9 cellular contexts compared by ENCODE assay signal in the genomic region with DNA sequence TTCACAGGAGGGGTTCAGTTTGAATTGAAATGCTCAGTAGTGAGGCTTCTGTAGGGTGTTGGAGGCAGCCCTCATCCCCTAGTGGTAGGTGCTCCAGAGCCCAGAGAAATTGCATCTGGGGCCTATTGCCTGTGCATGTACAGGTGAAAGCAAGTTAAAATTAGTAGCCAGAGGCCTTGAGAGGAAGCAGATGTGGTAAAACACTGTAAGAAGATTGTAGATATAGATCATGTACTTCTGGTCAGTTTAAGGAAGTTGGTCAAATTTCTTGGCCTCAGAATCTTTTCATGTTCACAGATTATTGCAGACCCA.
DNase-seq lines count a peak whose midpoint lies in the region; ATAC-seq and TF ChIP-seq lines count a peak whose summit lies in the region.
"Had no signal": no experiment of that assay in that cellular context is flagged by ENCODE, and none has a peak within 500 bp of the region (broad histone marks: within the 10 kb centered on the region; RNA-seq: fewer than 3 reads in every experiment).

No MANE protein-coding gene starts in this region.

- H3K27me3 ChIP-seq in brain microvascular endothelial cell (replicated peaks): no peaks in the 10 kb centered on the region
- no peaks in the 10 kb centered on the region for H3K27me3 ChIP-seq in effector memory CD4-positive, alpha-beta T cell (replicated peaks; ENCODE audit: control insufficient read depth, insufficient read depth, low read length, poor library complexity, severe bottlenecking)

- H3K4me3 ChIP-seq in GM12865 (ENCODE audit: low read depth, low read length) (no peak overlapping the region), brain microvascular endothelial cell (ENCODE audit: low read depth, low read length) (no peak overlapping the region)
- H3K4me3 ChIP-seq in effector memory CD4-positive, alpha-beta T cell (ENCODE audit: insufficient read depth, low read depth, low read length, poor library complexity, severe bottlenecking): no peak overlapping the region

- peak; percentile 45 for DNase-seq in GM12865 (ENCODE audit: low read depth)
- peak; percentile 30 for DNase-seq in GM20000 (ENCODE audit: low spot score)
- no peak for DNase-seq in brain microvascular endothelial cell
- no peak for DNase-seq in activated CD4-positive, CD25-positive, alpha-beta regulatory T cell treated with anti-CD3 and anti-CD28 coated beads, Interleukin-2, amount 50 U/mL, for 72 hours
- no peak for DNase-seq in effector memory CD4-positive, alpha-beta T cell
- DNase-seq in 8988T: no peak
- no peak for DNase-seq in stimulated activated CD8-positive, alpha-beta memory T cell treated with anti-CD3 and anti-CD28 coated beads, Interleukin-4, amount 100 ng/mL, for 48 hours
- DNase-seq: NCI-H1417 treated with DMSO at 0.1 percent for 48 hours had no signal

- H3K27ac ChIP-seq in brain microvascular endothelial cell: no peak overlapping the region
- no peak overlapping the region for H3K27ac ChIP-seq in effector memory CD4-positive, alpha-beta T cell (ENCODE audit: insufficient read depth, low read length, poor library complexity, severe bottlenecking)

- in situ Hi-C loops in brain microvascular endothelial cell (cut with HindIII; ENCODE audit: low pct_ligation_motif_present, low sequenced_read_pairs): loop anchor here (25.0 kb wide), 1 partner anchor 236 kb away; no protein-coding TSS in a partner anchor

- H3K9me3 ChIP-seq in effector memory CD4-positive, alpha-beta T cell (ENCODE audit: control insufficient read depth, low read length): no peaks in the 10 kb centered on the region

- H3K36me3 ChIP-seq in brain microvascular endothelial cell (replicated peaks): no peaks in the 10 kb centered on the region
- H3K36me3 ChIP-seq in effector memory CD4-positive, alpha-beta T cell (ENCODE audit: control insufficient read depth, insufficient read depth, low read length): no peaks in the 10 kb centered on the region

- peak; percentile 26 for TF ChIP-seq CTCF in GM12865 (IDR thresholded peaks at IDR 0.05; ENCODE audit: insufficient read depth, low read depth, low read length, missing control alignments)
- no peak for TF ChIP-seq CTCF in GM20000 (IDR thresholded peaks at IDR 0.05; ENCODE audit: extremely low read depth, missing control alignments)
- peak; percentile 39 for TF ChIP-seq CTCF in brain microvascular endothelial cell (IDR thresholded peaks at IDR 0.05; ENCODE audit: low read depth, low read length, missing control alignments)

- H3K4me1 ChIP-seq in effector memory CD4-positive, alpha-beta T cell (ENCODE audit: control insufficient read depth, insufficient read depth, low read length, poor library complexity, severe bottlenecking): no peaks in the 10 kb centered on the region

- peak; percentile 82 for ATAC-seq in HG03442 (IDR thresholded peaks at IDR 0.05; ENCODE audit: unreplicated experiment)

Comparison
In these comparisons a context has a peak if more than half of its experiments do, and no peak if none do; other contexts are left out.
1. DNase-seq: peak in GM12865 (single experiment) and GM20000 (single experiment); none in brain microvascular endothelial cell (single experiment), activated CD4-positive, CD25-positive, alpha-beta regulatory T cell treated with anti-CD3 and anti-CD28 coated beads, Interleukin-2, amount 50 U/mL, for 72 hours (single experiment), effector memory CD4-positive, alpha-beta T cell (0 of 3), 8988T (single experiment) and stimulated activated CD8-positive, alpha-beta memory T cell treated with anti-CD3 and anti-CD28 coated beads, Interleukin-4, amount 100 ng/mL, for 48 hours (single experiment).